ENCODE assay signal across 1 cellular context in the genomic region with DNA sequence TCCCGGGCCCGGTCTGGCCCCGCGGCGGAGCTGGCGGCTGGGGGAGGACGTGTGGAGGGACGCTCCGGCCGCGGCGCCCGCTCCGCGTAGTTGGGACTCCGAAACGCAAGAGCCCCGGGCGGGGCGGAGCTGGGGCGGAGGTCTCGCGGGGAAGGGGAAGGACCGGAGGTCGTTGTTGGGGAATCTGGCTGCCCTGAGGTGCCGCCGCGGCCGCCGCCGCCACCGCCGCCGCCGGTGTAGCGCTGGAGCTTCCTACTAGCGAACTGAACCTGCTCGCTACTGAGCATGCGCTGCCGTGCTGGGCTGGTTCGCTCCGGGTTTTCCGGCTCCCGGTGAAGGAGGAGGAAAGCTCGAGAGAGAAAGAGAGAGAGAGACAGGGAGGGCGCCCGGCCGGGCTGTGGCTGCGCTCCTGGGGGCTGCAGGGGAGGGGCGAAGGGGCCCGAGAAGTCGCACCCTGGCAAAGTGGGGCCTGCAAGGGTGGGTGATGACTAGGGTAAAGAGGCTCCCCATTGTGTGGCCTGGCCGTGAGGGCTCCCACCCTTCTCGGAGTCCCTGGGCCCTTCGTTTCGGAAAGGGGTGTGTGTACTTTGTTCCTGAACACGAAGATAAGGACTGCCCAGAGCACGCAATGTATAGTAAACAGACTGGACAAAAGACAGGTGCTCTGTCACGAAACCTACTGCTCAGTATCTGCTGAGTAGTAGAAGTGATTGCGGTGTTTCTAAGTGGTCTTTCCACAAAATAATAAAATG.
TF ChIP-seq lines count a peak whose summit lies in the region.

TSS of gene SOS1 (minus strand) at position 281 of the 752 bp plus-strand sequence. CDS start 629 bp downstream, outside the sequence.

TF ChIP-seq in K562, 482 proteins besides CTCF, POLR2A, EP300 and RAD21 (continued from another document and continues in another):
- TF ChIP-seq THAP12 (CRISPR knock-in tag; IDR thresholded peaks at IDR 0.05): peak; percentile 78
- TF ChIP-seq YY1 (IDR thresholded peaks at IDR 0.05; ENCODE audit: borderline replicate concordance in 1 of 3, control insufficient read depth in 1 of 3, extremely low read depth in 1 of 3, insufficient read depth in 3 of 3, insufficient read length in 1 of 3, insufficient replicate concordance in 2 of 3, low read depth in 1 of 3, low read length in 2 of 3): peak in 1 of 3 experiments; percentile 79
- no peak for TF ChIP-seq ZFPM2 (CRISPR knock-in tag; IDR thresholded peaks at IDR 0.05)
- TF ChIP-seq CEBPG (CRISPR knock-in tag; IDR thresholded peaks at IDR 0.05): peak; percentile 69; the same call in 1 of the 2 replicates
- TF ChIP-seq CEBPG (tag; conservative IDR thresholded peaks at IDR 0.05 in 1 of 2, IDR thresholded peaks at IDR 0.05 in 1 of 2): no peak
- TF ChIP-seq TBL1XR1 (IDR thresholded peaks at IDR 0.05; ENCODE audit: low read length in 2 of 2): no peak
- no peak for TF ChIP-seq MED1 (CRISPR knock-in tag; IDR thresholded peaks at IDR 0.05; ENCODE audit: borderline replicate concordance)
- no peak for TF ChIP-seq BRCA1 (IDR thresholded peaks at IDR 0.05)
- no peak for TF ChIP-seq BRCA1 (CRISPR knock-in tag; IDR thresholded peaks at IDR 0.05)
- TF ChIP-seq ZNF445 (CRISPR knock-in tag; IDR thresholded peaks at IDR 0.05; ENCODE audit: low read depth): no peak
- TF ChIP-seq SFPQ (IDR thresholded peaks at IDR 0.05; ENCODE audit: low read depth, low read length): no peak
- no peak for TF ChIP-seq RBM22 (IDR thresholded peaks at IDR 0.05; ENCODE audit: low read depth, low read length, poor library complexity, severe bottlenecking)
- TF ChIP-seq HNRNPLL (IDR thresholded peaks at IDR 0.05; ENCODE audit: low read depth, low read length, poor library complexity, severe bottlenecking): peak; percentile 55
- no peak for TF ChIP-seq DACH1 (IDR thresholded peaks at IDR 0.05; ENCODE audit: partially characterized antibody)
- TF ChIP-seq RBM14 (IDR thresholded peaks at IDR 0.05; ENCODE audit: borderline replicate concordance, insufficient read depth, low read depth, low read length): no peak
- no peak for TF ChIP-seq RFX1 (IDR thresholded peaks at IDR 0.05)
- no peak for TF ChIP-seq HDAC6 (IDR thresholded peaks at IDR 0.05; ENCODE audit: low read depth, low read length)
- no peak for TF ChIP-seq PHB2 (IDR thresholded peaks at IDR 0.05; ENCODE audit: low read depth)
- TF ChIP-seq SOX6 (IDR thresholded peaks at IDR 0.05): peak; percentile 97
- no peak for TF ChIP-seq E2F5 (CRISPR knock-in tag; IDR thresholded peaks at IDR 0.05)
- peak; percentile 20 for TF ChIP-seq CCNT2 (IDR thresholded peaks at IDR 0.05; ENCODE audit: borderline replicate concordance, extremely low read depth, insufficient read length, low read depth, low read length)
- TF ChIP-seq SREBF2 (CRISPR knock-in tag; IDR thresholded peaks at IDR 0.05): no peak
- no peak for TF ChIP-seq ZNF140 (CRISPR knock-in tag; IDR thresholded peaks at IDR 0.05)
- no peak for TF ChIP-seq ZNF253 (CRISPR knock-in tag; conservative IDR thresholded peaks at IDR 0.05)
- peak; percentile 76 for TF ChIP-seq POLR2H (tag; IDR thresholded peaks at IDR 0.05; ENCODE audit: low read depth)
- TF ChIP-seq ZBTB26 (CRISPR knock-in tag; IDR thresholded peaks at IDR 0.05): no peak
- no peak for TF ChIP-seq ZNF124 (CRISPR knock-in tag; IDR thresholded peaks at IDR 0.05)
- TF ChIP-seq CXXC5 (CRISPR knock-in tag; IDR thresholded peaks at IDR 0.05): peak; percentile 72
- no peak for TF ChIP-seq ZNF57 (CRISPR knock-in tag; IDR thresholded peaks at IDR 0.05)
- TF ChIP-seq, protein P1, sequence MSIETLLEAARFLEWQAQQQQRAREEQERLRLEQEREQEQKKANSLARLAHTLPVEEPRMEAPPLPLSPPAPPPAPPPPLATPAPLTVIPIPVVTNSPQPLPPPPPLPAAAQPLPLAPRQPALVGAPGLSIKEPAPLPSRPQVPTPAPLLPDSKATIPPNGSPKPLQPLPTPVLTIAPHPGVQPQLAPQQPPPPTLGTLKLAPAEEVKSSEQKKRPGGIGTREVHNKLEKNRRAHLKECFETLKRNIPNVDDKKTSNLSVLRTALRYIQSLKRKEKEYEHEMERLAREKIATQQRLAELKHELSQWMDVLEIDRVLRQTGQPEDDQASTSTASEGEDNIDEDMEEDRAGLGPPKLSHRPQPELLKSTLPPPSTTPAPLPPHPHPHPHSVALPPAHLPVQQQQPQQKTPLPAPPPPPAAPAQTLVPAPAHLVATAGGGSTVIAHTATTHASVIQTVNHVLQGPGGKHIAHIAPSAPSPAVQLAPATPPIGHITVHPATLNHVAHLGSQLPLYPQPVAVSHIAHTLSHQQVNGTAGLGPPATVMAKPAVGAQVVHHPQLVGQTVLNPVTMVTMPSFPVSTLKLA (conservative IDR thresholded peaks at IDR 0.05): peak; percentile 87 to 93
- TF ChIP-seq, protein P2, sequence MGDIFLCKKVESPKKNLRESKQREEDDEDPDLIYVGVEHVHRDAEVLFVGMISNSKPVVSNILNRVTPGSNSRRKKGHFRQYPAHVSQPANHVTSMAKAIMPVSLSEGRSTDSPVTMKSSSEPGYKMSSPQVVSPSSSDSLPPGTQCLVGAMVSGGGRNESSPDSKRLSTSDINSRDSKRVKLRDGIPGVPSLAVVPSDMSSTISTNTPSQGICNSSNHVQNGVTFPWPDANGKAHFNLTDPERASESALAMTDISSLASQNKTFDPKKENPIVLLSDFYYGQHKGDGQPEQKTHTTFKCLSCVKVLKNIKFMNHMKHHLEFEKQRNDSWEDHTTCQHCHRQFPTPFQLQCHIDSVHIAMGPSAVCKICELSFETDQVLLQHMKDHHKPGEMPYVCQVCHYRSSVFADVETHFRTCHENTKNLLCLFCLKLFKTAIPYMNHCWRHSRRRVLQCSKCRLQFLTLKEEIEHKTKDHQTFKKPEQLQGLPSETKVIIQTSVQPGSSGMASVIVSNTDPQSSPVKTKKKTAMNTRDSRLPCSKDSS (IDR thresholded peaks at IDR 0.05; ENCODE audit: low read depth, partially characterized antibody): no peak
- TF ChIP-seq GATAD2A (IDR thresholded peaks at IDR 0.05): peak; percentile 90; the same call in 1 of the 2 replicates
- TF ChIP-seq TGIF2 (CRISPR knock-in tag; IDR thresholded peaks at IDR 0.05): 0 out of 2 replicates have a peak, but pooled peaks have one; percentile 56
- no peak for TF ChIP-seq ZBTB8A (IDR thresholded peaks at IDR 0.05; ENCODE audit: partially characterized antibody)
- TF ChIP-seq, protein P3, sequence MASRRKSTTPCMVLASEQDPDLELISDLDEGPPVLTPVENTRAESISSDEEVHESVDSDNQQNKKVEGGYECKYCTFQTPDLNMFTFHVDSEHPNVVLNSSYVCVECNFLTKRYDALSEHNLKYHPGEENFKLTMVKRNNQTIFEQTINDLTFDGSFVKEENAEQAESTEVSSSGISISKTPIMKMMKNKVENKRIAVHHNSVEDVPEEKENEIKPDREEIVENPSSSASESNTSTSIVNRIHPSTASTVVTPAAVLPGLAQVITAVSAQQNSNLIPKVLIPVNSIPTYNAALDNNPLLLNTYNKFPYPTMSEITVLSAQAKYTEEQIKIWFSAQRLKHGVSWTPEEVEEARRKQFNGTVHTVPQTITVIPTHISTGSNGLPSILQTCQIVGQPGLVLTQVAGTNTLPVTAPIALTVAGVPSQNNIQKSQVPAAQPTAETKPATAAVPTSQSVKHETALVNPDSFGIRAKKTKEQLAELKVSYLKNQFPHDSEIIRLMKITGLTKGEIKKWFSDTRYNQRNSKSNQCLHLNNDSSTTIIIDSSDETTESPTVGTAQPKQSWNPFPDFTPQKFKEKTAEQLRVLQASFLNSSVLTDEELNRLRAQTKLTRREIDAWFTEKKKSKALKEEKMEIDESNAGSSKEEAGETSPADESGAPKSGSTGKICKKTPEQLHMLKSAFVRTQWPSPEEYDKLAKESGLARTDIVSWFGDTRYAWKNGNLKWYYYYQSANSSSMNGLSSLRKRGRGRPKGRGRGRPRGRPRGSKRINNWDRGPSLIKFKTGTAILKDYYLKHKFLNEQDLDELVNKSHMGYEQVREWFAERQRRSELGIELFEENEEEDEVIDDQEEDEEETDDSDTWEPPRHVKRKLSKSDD (conservative IDR thresholded peaks at IDR 0.05; ENCODE audit: low read length): no peak
- TF ChIP-seq, protein P4, sequence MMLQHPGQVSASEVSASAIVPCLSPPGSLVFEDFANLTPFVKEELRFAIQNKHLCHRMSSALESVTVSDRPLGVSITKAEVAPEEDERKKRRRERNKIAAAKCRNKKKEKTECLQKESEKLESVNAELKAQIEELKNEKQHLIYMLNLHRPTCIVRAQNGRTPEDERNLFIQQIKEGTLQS (IDR thresholded peaks at IDR 0.05): peak; percentile 21; the same call in 1 of the 2 replicates
- TF ChIP-seq, protein P4 (CRISPR knock-in tag; conservative IDR thresholded peaks at IDR 0.05): no peak
- no peak for TF ChIP-seq NCOA4 (IDR thresholded peaks at IDR 0.05; ENCODE audit: partially characterized antibody)
- 0 out of 4 replicates have a peak, but pooled peaks of 1 of the 2 experiments have one; percentile 4 for TF ChIP-seq UBTF (IDR thresholded peaks at IDR 0.05; ENCODE audit: borderline replicate concordance in 1 of 2, low read depth in 2 of 2, low read length in 2 of 2)
- TF ChIP-seq RBM34 (IDR thresholded peaks at IDR 0.05; ENCODE audit: borderline replicate concordance, insufficient read depth, low read length): no peak
- TF ChIP-seq, protein P5, sequence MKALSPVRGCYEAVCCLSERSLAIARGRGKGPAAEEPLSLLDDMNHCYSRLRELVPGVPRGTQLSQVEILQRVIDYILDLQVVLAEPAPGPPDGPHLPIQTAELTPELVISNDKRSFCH (CRISPR knock-in tag; IDR thresholded peaks at IDR 0.05): no peak
- TF ChIP-seq, protein P5 (tag; IDR thresholded peaks at IDR 0.05): peak; percentile 69; the same call in 1 of the 2 replicates
- TF ChIP-seq CREBBP (IDR thresholded peaks at IDR 0.05; ENCODE audit: low read depth, low read length): no peak
